ENCODE assay signal across 19 cellular contexts in the genomic region with DNA sequence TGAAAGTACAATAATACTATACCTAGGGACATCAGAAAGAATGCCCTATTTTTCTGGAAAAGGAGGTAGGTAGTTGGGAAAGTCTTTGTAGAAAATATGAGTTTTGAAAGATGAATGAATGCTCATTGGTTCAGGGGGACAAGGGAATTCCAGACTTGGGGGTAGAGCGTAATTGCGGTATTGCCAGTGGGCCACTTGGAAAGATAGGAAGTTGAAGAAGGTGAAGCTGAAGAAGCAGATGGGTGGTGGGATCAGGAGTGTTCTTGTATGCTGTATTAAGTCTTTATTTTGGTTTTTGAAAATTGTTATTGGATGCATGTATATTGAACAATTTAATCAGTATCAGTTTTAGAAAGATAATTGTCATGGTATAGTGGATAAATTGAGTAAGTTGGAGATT. TPM values are rescaled to one million over a fixed set of nuclear protein-coding genes. Genes with fewer than 3 reads are reported as not detected.
A peak's percentile ranks its signal among the peaks of the same experiment; 100 is the strongest.
DNase-seq lines count a peak whose midpoint lies in the region; ATAC-seq, FAIRE-seq and TF ChIP-seq lines count a peak whose summit lies in the region.
"Had no signal": no experiment of that assay in that cellular context is flagged by ENCODE, and none has a peak within 500 bp of the region (broad histone marks: within the 10 kb centered on the region; RNA-seq: fewer than 3 reads in every experiment).

No MANE protein-coding gene starts in this region.

- no peak for TF ChIP-seq CTCF in HepG2 (CRISPR knock-in tag; IDR thresholded peaks at IDR 0.05)
- TF ChIP-seq CTCF in right lobe of liver (IDR thresholded peaks at IDR 0.05) = no peak
- no peak for TF ChIP-seq CTCF in H1 (IDR thresholded peaks at IDR 0.05; ENCODE audit: control extremely low read depth in 1 of 3, insufficient read depth in 1 of 3, low read depth in 1 of 3, low read length in 3 of 3)

- TF ChIP-seq RAD21 in HepG2 (CRISPR knock-in tag; IDR thresholded peaks at IDR 0.05) = no peak
- no peak for TF ChIP-seq RAD21 in H1 (IDR thresholded peaks at IDR 0.05 in 1 of 2, conservative IDR thresholded peaks at IDR 0.05 in 1 of 2; ENCODE audit: low read depth in 2 of 2, low read length in 2 of 2)

- no peak overlapping the region for H2BK20ac ChIP-seq in H1 (ENCODE audit: low read length)

- H3K4me3 Mint-ChIP-seq in T-helper 17 cell = no peak overlapping the region
- H3K4me3 Mint-ChIP-seq: CD4-positive, CD25-positive, alpha-beta regulatory T cell; CD8-positive, alpha-beta memory T cell had no signal

- H2BK12ac ChIP-seq in H1 (ENCODE audit: low read depth, low read length) = no peak overlapping the region

- no peaks in the 10 kb centered on the region for H3K23me2 ChIP-seq in H1 (ENCODE audit: low read depth, low read length)

- CTCF ChIA-PET in HepG2 (lab: Yijun Ruan, JAX; ENCODE audit: low intra/inter-chr PET ratio, low total read pairs) = no interaction called here
- CTCF ChIA-PET in H1 (lab: Charles Lee; ENCODE audit: partially characterized antibody) = interaction anchor here (3.0 kb wide), 1 partner anchor 12 kb away, joined by 7 read pairs; no protein-coding TSS in a partner anchor

- H3K27ac ChIP-seq in HepG2 (ENCODE audit: extremely low read length, insufficient read depth, low read length) (no peak overlapping the region), right lobe of liver (no peak overlapping the region), H1 (ENCODE audit: low read depth, low read length) (no peak overlapping the region)

- no peak overlapping the region for H4K91ac ChIP-seq in H1 (replicated peaks; ENCODE audit: insufficient read length, low read length)

- peaks cover 6% of the 10 kb centered on the region for H3K4me1 Mint-ChIP-seq in T-helper 17 cell

- no peak overlapping the region for H3K4me3 ChIP-seq in HepG2 (replicated peaks in 1 of 3; ENCODE audit: insufficient read depth in 1 of 3, low read depth in 2 of 3, low read length in 3 of 3)
- H3K4me3 ChIP-seq in right lobe of liver = no peak overlapping the region
- H3K4me3 ChIP-seq in H1 (ENCODE audit: extremely low read depth in 1 of 4, insufficient read depth in 2 of 4, low read depth in 3 of 4, low read length in 4 of 4) = no peak overlapping the region
- H3K4me3 ChIP-seq: HAP-1 had no signal

- H2BK120ac ChIP-seq in H1 (replicated peaks; ENCODE audit: low read depth, low read length) = no peak overlapping the region

- H3K56ac ChIP-seq in H1 (replicated peaks; ENCODE audit: insufficient read length, low read depth, low read length) = no peak overlapping the region

- peaks cover 2% of the 10 kb centered on the region for H3K36me3 Mint-ChIP-seq in T-helper 17 cell (ENCODE audit: low read depth)

- TF ChIP-seq EP300 in HepG2 (IDR thresholded peaks at IDR 0.05; ENCODE audit: low read depth in 2 of 2, low read length in 2 of 2) (no peak), HepG2 (CRISPR knock-in tag; IDR thresholded peaks at IDR 0.05; ENCODE audit: borderline replicate concordance) (no peak), H1 (IDR thresholded peaks at IDR 0.05; ENCODE audit: borderline replicate concordance in 1 of 2, low read depth in 2 of 2, low read length in 2 of 2) (no peak)

- FAIRE-seq in HepG2 (lab: Jason Lieb, UNC) (no peak), H1 (lab: Jason Lieb, UNC) (no peak)
- FAIRE-seq: A204.1 had no signal

- no peak overlapping the region for H2BK5ac ChIP-seq in H1 (ENCODE audit: low read depth, low read length)

- no peak overlapping the region for H3K4ac ChIP-seq in H1 (replicated peaks; ENCODE audit: insufficient read length, low read depth, low read length)

- H3K18ac ChIP-seq in H1 (ENCODE audit: extremely low read depth, low read length) = no peak overlapping the region

- H2AK5ac ChIP-seq in H1 (ENCODE audit: low read depth, low read length) = no peak overlapping the region

- H3K9ac ChIP-seq in HepG2 (ENCODE audit: insufficient read depth, low read depth, low read length) = no peak overlapping the region
- no peak overlapping the region for H3K9ac ChIP-seq in H1 (replicated peaks in 1 of 4; ENCODE audit: extremely low read depth in 1 of 4, low read depth in 3 of 4, low read length in 3 of 4)

- H3K79me1 ChIP-seq in H1 (ENCODE audit: low read depth, low read length) = no peaks in the 10 kb centered on the region

- no peaks in the 10 kb centered on the region for H3K27me3 ChIP-seq in HepG2 (ENCODE audit: control insufficient read depth in 1 of 2, insufficient read depth in 2 of 2, low read length in 2 of 2)
- H3K27me3 ChIP-seq in right lobe of liver = no peaks in the 10 kb centered on the region
- no peaks in the 10 kb centered on the region for H3K27me3 ChIP-seq in H1 (replicated peaks in 1 of 4; ENCODE audit: control insufficient read depth in 3 of 4, extremely low read depth in 1 of 4, insufficient read depth in 3 of 4, low read length in 3 of 4)
- H3K27me3 ChIP-seq: BE2C had no signal

- H3K4me1 ChIP-seq in HepG2 (ENCODE audit: insufficient read depth, low read length) (no peaks in the 10 kb centered on the region), right lobe of liver (no peaks in the 10 kb centered on the region), H1 (replicated peaks in 1 of 4; ENCODE audit: control insufficient read depth in 3 of 4, insufficient read depth in 4 of 4, low read length in 3 of 4) (no peaks in the 10 kb centered on the region)
- H3K4me1 ChIP-seq: BE2C, HAP-1 had no signal

- H3K4me2 ChIP-seq in HepG2 (ENCODE audit: low read depth, low read length) (no peak overlapping the region), H1 (ENCODE audit: insufficient read depth in 1 of 2, low read depth in 2 of 2, low read length in 2 of 2) (no peak overlapping the region)

- BruUV-seq in HepG2 (replicated peaks; lab: Mats Ljungman, UMichigan) = no TSS peak

- H4K20me1 ChIP-seq in HepG2 (ENCODE audit: insufficient read depth, low read length) = no peaks in the 10 kb centered on the region
- no peaks in the 10 kb centered on the region for H4K20me1 ChIP-seq in H1 (replicated peaks in 1 of 2; ENCODE audit: control insufficient read depth in 1 of 2, insufficient read depth in 2 of 2, low read length in 2 of 2)

- in situ Hi-C loops in HepG2 (cut with HindIII; ENCODE audit: extremely low pct_ligation_motif_present, low pct_unique_long_range_greater_than_20kb) = no loop called here

- peak overlapping the region; percentile 0 for H3K27ac Mint-ChIP-seq in T-helper 17 cell
- H3K27ac Mint-ChIP-seq: CD8-positive, alpha-beta memory T cell had no signal

- H3K14ac ChIP-seq in H1 (ENCODE audit: insufficient read length) = no peak overlapping the region

- H3K27me3 Mint-ChIP-seq in T-helper 17 cell = no peaks in the 10 kb centered on the region
- H3K27me3 Mint-ChIP-seq: CD4-positive, CD25-positive, alpha-beta regulatory T cell; CD8-positive, alpha-beta memory T cell had no signal

- no peak for ATAC-seq in HepG2
- ATAC-seq in right lobe of liver = no peak
- ATAC-seq in T-helper 17 cell = no peak
- no peak for ATAC-seq in sciatic nerve

- WGBS in HepG2 (ENCODE audit: low lambda C conversion rate) = 99% methylated on average over 2 of the region's 2 CpGs
- WGBS in right lobe of liver (ENCODE audit: insufficient coverage, low coverage, low lambda C conversion rate, missing lambda C conversion rate) = 73% methylated on average over 2 of the region's 2 CpGs
- 92% methylated on average over 2 of the region's 2 CpGs; no CpG with 5 or more reads in 1 of the 2 experiments for WGBS in H1 (ENCODE audit: extremely low coverage in 1 of 2, insufficient coverage in 1 of 2, insufficient read length in 1 of 2, insufficient replicate concordance in 2 of 2, low coverage in 1 of 2, low lambda C conversion rate in 2 of 2, missing lambda C conversion rate in 1 of 2), 2 experiments

- H2AFZ ChIP-seq in HepG2 (ENCODE audit: low read length) (no peak overlapping the region), H1 (ENCODE audit: low read length) (no peak overlapping the region)

- H3K9me3 ChIP-seq in HepG2 (ENCODE audit: low read length) = no peaks in the 10 kb centered on the region
- no peaks in the 10 kb centered on the region for H3K9me3 ChIP-seq in right lobe of liver
- H3K9me3 ChIP-seq in T-helper 17 cell (ENCODE audit: control insufficient read depth, low read length, poor library complexity, severe bottlenecking) = no peaks in the 10 kb centered on the region
- peaks cover 6 to 10% of the 10 kb centered on the region in 2 experiments; a peak in 2 of 4 replicates for H3K9me3 ChIP-seq in H1 (ENCODE audit: insufficient read depth in 2 of 2, low read depth in 1 of 2, low read length in 1 of 2)
- H3K9me3 ChIP-seq: BE2C, HAP-1 had no signal

- H3K36me3 ChIP-seq in HepG2 (replicated peaks in 1 of 2; ENCODE audit: control insufficient read depth in 1 of 2, insufficient read depth in 2 of 2, low read length in 2 of 2) = peaks cover 0 to 8% of the 10 kb centered on the region in 2 experiments; a peak in 1 of 5 replicates
- H3K36me3 ChIP-seq in right lobe of liver = no peaks in the 10 kb centered on the region
- H3K36me3 ChIP-seq in H1 (ENCODE audit: control insufficient read depth in 2 of 4, insufficient read depth in 4 of 4, low read length in 3 of 4) = peaks cover 0 to 18% (median 6%) of the 10 kb centered on the region in 4 experiments; a peak in 4 of 8 replicates
- H3K36me3 ChIP-seq: HAP-1 had no signal

- no peak overlapping the region for H3K23ac ChIP-seq in H1 (ENCODE audit: insufficient read length)

- no peak for DNase-seq in HepG2 (ENCODE audit: low spot score)
- DNase-seq in right lobe of liver = no peak
- no peak for DNase-seq in T-helper 17 cell
- no peak for DNase-seq in H1 (ENCODE audit: low read depth in 1 of 2, low spot score in 2 of 2)
- no peak for DNase-seq in sciatic nerve (ENCODE audit: low spot score)
- DNase-seq in activated CD4-positive, alpha-beta T cell treated with anti-CD3 and anti-CD28 coated beads for 1 hour = no peak
- DNase-seq in inferior parietal cortex (ENCODE audit: extremely low spot score) = no peak
- DNase-seq: ACHN; BE2C; C1 segment of cervical spinal cord; CD4-positive, CD25-positive, alpha-beta regulatory T cell; CD8-positive, alpha-beta memory T cell; COR-L47; DMS 273 treated with DMSO at 0.1 percent for 48 hours; DMS53; DND-41; EL had no signal

- TF ChIP-seq POLR2A in HepG2 (IDR thresholded peaks at IDR 0.05; ENCODE audit: insufficient read depth in 1 of 2, low read depth in 2 of 2, low read length in 2 of 2) (no peak), right lobe of liver (IDR thresholded peaks at IDR 0.05) (no peak), H1 (IDR thresholded peaks at IDR 0.05; ENCODE audit: control extremely low read depth in 1 of 2, low read depth in 2 of 2, low read length in 2 of 2) (no peak)

- no peak overlapping the region for H4K5ac ChIP-seq in H1 (ENCODE audit: insufficient read length, low read depth, low read length)

- H3K79me2 ChIP-seq in HepG2 (ENCODE audit: insufficient read depth, low read length) = no peaks in the 10 kb centered on the region
- no peaks in the 10 kb centered on the region for H3K79me2 ChIP-seq in H1 (ENCODE audit: control insufficient read depth in 1 of 2, insufficient read depth in 2 of 2, low read length in 2 of 2)

- POLR2A ChIA-PET in HepG2 (lab: Yijun Ruan, JAX) = no interaction called here
- POLR2A ChIA-PET in H1 (lab: Charles Lee; ENCODE audit: partially characterized antibody) = no interaction called here

- H2BK15ac ChIP-seq in H1 (ENCODE audit: low read length) = no peak overlapping the region

- intact Hi-C loops in HepG2 (cut with micrococcal nuclease; ENCODE audit: unreplicated experiment) = no loop called here
- intact Hi-C loops in right lobe of liver (cut with DNase I) = no loop called here
- intact Hi-C loops in sciatic nerve (cut with DNase I) = no loop called here

- no peak overlapping the region for H4K8ac ChIP-seq in H1 (ENCODE audit: extremely low read depth, insufficient read depth, low read length)

RNA-seq across cellular contexts. Expression of a gene that starts 57.9 kb away (rescaled TPM):
- total RNA-seq in HepG2 (2016; rRNA removed; fragmentation: Illumina TruSeq; extraction: Trizol) (10.0 and 12.2 TPM in 2 replicates), right lobe of liver (1 to 10 TPM; 2.8 to 5.9 (median 4.3) TPM), T-helper 17 cell (1 to 10 TPM; 5.8 to 7.0 TPM), sciatic nerve (17.6 TPM)
- 3.2 and 5.1 TPM in 2 replicates for total RNA-seq in HepG2 (2016; cell fraction: cytosol; rRNA removed; fragmentation: Illumina TruSeq; extraction: Trizol; ENCODE audit: low read depth)
- 10.9 and 16.1 TPM in 2 replicates for total RNA-seq in HepG2 (2016; cell fraction: insoluble cytoplasmic fraction; rRNA removed; fragmentation: Illumina TruSeq; extraction: Trizol)
- 5.3 and 5.5 TPM in 2 replicates for total RNA-seq in HepG2 (2016; cell fraction: membrane; rRNA removed; fragmentation: Illumina TruSeq; extraction: Trizol)
- 9.9 and 11.3 TPM in 2 replicates for total RNA-seq in HepG2 (2016; cell fraction: nucleus; rRNA removed; fragmentation: Illumina TruSeq; extraction: Trizol)
- polyA plus RNA-seq in HepG2 (2011; rRNA removed) (3.9 and 4.8 TPM in 2 replicates), H1 (2011; rRNA removed) (1.6 and 3.0 TPM in 2 replicates)
- 1.4 and 2.2 TPM in 2 replicates for polyA plus RNA-seq in HepG2 (2011; cell fraction: cytosol; rRNA removed)
- 2.2 and 3.6 TPM in 2 replicates for polyA plus RNA-seq in HepG2 (2011; cell fraction: nucleus; rRNA removed)
- polyA plus RNA-seq in HepG2 (2012) = 5.3 and 7.3 TPM in 2 replicates
- 2.5 and 2.7 TPM in 2 replicates for polyA plus RNA-seq in HepG2 (2016; cell fraction: cytosol; fragmentation: Illumina TruSeq; extraction: Trizol; ENCODE audit: low read depth)
- 13.5 and 14.7 TPM in 2 replicates for polyA plus RNA-seq in HepG2 (2016; cell fraction: insoluble cytoplasmic fraction; fragmentation: Illumina TruSeq; extraction: Trizol; ENCODE audit: low read depth)
- 3.8 and 4.7 TPM in 2 replicates for polyA plus RNA-seq in HepG2 (2016; cell fraction: membrane; fragmentation: Illumina TruSeq; extraction: Trizol; ENCODE audit: low read depth)
- polyA plus RNA-seq in HepG2 (2016; cell fraction: nucleus; fragmentation: Illumina TruSeq; extraction: Trizol; ENCODE audit: insufficient read depth, low read depth) = 8.7 and 9.5 TPM in 2 replicates
- 0.89 and 1.1 TPM in 2 replicates for polyA minus RNA-seq in HepG2 (2011; rRNA and poly(A)+ RNA removed; ENCODE audit: low replicate concordance)
- 2.3 and 5.1 TPM in 2 replicates for polyA minus RNA-seq in HepG2 (2011; cell fraction: cytosol; rRNA and poly(A)+ RNA removed)
- 12.4 and 14.7 TPM in 2 replicates for polyA minus RNA-seq in HepG2 (2011; cell fraction: nucleus; rRNA and poly(A)+ RNA removed)
- 8.6 and 10.7 TPM in 2 replicates for total RNA-seq in H1 (2021; fragmentation: NEBNext Ultra II Directional; extraction: Animal tissue kit (Norgen Biotek cat#: 25700))
- 3.9 TPM for polyA plus RNA-seq in H1 (2011; cell fraction: cytosol; rRNA removed)
- 2.4 TPM for polyA plus RNA-seq in H1 (2011; cell fraction: nucleus; rRNA removed)
- 5.1 to 10.4 TPM (median 6.4 TPM) in 4 replicates for polyA plus RNA-seq in H1 (2012, experiment 1 of 2)
- polyA plus RNA-seq in H1 (2012, experiment 2 of 2) = 0.96 TPM
- 6.4 TPM for polyA plus RNA-seq in H1 (2013, experiment 1 of 2)
- polyA plus RNA-seq in H1 (2013, experiment 2 of 2) = 6.2 TPM
- polyA minus RNA-seq in H1 (2011; rRNA and poly(A)+ RNA removed) = 2.0 and 2.2 TPM in 2 replicates
- polyA minus RNA-seq in H1 (2011; cell fraction: cytosol; rRNA and poly(A)+ RNA removed) = 2.9 TPM
- polyA minus RNA-seq in H1 (2011; cell fraction: nucleus; rRNA and poly(A)+ RNA removed) = 9.9 TPM
